Comparison of ENCODE assay signal across 7 cellular contexts in the genomic region with DNA sequence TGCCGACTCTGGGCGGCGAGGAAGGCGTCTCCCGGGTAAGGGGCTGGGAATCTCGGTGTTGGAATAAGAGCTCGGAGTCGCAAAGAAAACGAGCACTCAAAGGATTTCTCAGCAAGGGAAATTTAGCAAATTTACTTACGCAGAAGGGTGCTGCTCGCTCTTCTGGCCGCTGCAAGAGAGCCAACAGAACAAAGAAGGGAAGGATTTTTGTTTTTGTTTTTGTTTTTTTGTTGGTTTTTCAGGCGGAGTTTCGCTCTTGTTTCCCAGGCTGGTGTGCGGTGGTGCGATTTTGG. TPM values are rescaled to one million over a fixed set of nuclear protein-coding genes. Genes with fewer than 3 reads are reported as not detected.
DNase-seq lines count a peak whose midpoint lies in the region; ATAC-seq, FAIRE-seq and TF ChIP-seq lines count a peak whose summit lies in the region.

No MANE protein-coding gene starts in this region.

- peaks cover 23% of the 10 kb centered on the region for H4K20me1 ChIP-seq in IMR-90 (ENCODE audit: insufficient read depth, low read length)
- H4K20me1 ChIP-seq in keratinocyte (ENCODE audit: control insufficient read depth, extremely low read depth, insufficient read depth, low read length) = no peaks in the 10 kb centered on the region

- peaks cover 31% of the 10 kb centered on the region for H3K4me1 Mint-ChIP-seq in activated naive CD8-positive, alpha-beta T cell treated with anti-CD3 and anti-CD28 coated beads, Interleukin-2, amount 50 U/mL, for 24 hours

- H2BK120ac ChIP-seq in IMR-90 (ENCODE audit: low read depth, low read length) = peak overlapping the region; percentile 23; the same call in 1 of the 2 replicates

- peak overlapping the region; percentile 47 for H3K4ac ChIP-seq in IMR-90 (ENCODE audit: low read depth, low read length)

- peaks cover 7% of the 10 kb centered on the region; the same call in 1 of the 2 replicates for H3K36me3 ChIP-seq in IMR-90 (ENCODE audit: control insufficient read depth, insufficient read depth, low read length)
- peaks cover 0 to 3% of the 10 kb centered on the region in 2 experiments for H3K36me3 ChIP-seq in keratinocyte (ENCODE audit: control insufficient read depth in 2 of 2, extremely low read depth in 1 of 2, insufficient read depth in 2 of 2, low read length in 2 of 2)
- H3K36me3 ChIP-seq in subcutaneous abdominal adipose tissue (ENCODE audit: control insufficient read depth in 5 of 5, insufficient read depth in 5 of 5, low read length in 5 of 5) = peaks cover 0 to 10% (median 4%) of the 10 kb centered on the region in 5 donors

- H3K4me3 ChIP-seq in IMR-90 (ENCODE audit: insufficient read depth, low read depth, low read length) = peak overlapping the region; percentile 94
- peak overlapping the region; percentile 82 to 99 (median 94) for H3K4me3 ChIP-seq in keratinocyte (ENCODE audit: control insufficient read depth in 2 of 3, extremely low read depth in 1 of 3, insufficient read depth in 2 of 3, low read depth in 1 of 3, low read length in 3 of 3)
- peak overlapping the region; percentile 93 to 97 (median 96) for H3K4me3 ChIP-seq in subcutaneous abdominal adipose tissue (ENCODE audit: low read depth in 1 of 5, low read length in 5 of 5)

- H3K9me3 Mint-ChIP-seq in activated naive CD8-positive, alpha-beta T cell treated with anti-CD3 and anti-CD28 coated beads, Interleukin-2, amount 50 U/mL, for 24 hours = no peaks in the 10 kb centered on the region

- H2AK5ac ChIP-seq in IMR-90 (ENCODE audit: low read depth, low read length) = peak overlapping the region; percentile 68

- peak overlapping the region; percentile 24 for H3K14ac ChIP-seq in IMR-90 (replicated peaks; ENCODE audit: low read depth, low read length)

- H4K5ac ChIP-seq in IMR-90 (ENCODE audit: low read depth, low read length) = peak overlapping the region; percentile 94

- H4K8ac ChIP-seq in IMR-90 (ENCODE audit: low read depth in 2 of 2, low read length in 2 of 2) = peak overlapping the region; percentile 96 to 99

- peaks cover 58% of the 10 kb centered on the region for H3K79me2 ChIP-seq in keratinocyte (ENCODE audit: control insufficient read depth, insufficient read depth, low read length)

- no TSS peak for BruUV-seq in IMR-90 (replicated peaks; lab: Mats Ljungman, UMichigan)

- peak overlapping the region; percentile 89 for H2AK9ac ChIP-seq in IMR-90 (replicated peaks; ENCODE audit: low read depth, low read length, poor library complexity)

- peaks cover 41 to 65% of the 10 kb centered on the region in 2 experiments for H3K79me1 ChIP-seq in IMR-90 (ENCODE audit: low read depth in 1 of 2, low read length in 2 of 2)

- peak overlapping the region; percentile 60; the same call in 1 of the 2 replicates for H4K91ac ChIP-seq in IMR-90 (ENCODE audit: insufficient read depth, low read depth, low read length)

- no peak overlapping the region for H2BK20ac ChIP-seq in IMR-90 (ENCODE audit: low read depth, low read length)

- no peaks in the 10 kb centered on the region for H3K27me3 Mint-ChIP-seq in activated naive CD8-positive, alpha-beta T cell treated with anti-CD3 and anti-CD28 coated beads, Interleukin-2, amount 50 U/mL, for 24 hours

- TF ChIP-seq CTCF in IMR-90 (conservative IDR thresholded peaks at IDR 0.05; ENCODE audit: low read depth, low read length) = no peak
- no peak for TF ChIP-seq CTCF in keratinocyte (optimal IDR thresholded peaks at IDR 0.05 in 1 of 3, IDR thresholded peaks at IDR 0.05 in 1 of 3, conservative IDR thresholded peaks at IDR 0.05 in 1 of 3; ENCODE audit: extremely low read depth in 1 of 3, insufficient read depth in 2 of 3, low read length in 3 of 3)

- H3K36me3 Mint-ChIP-seq in activated naive CD8-positive, alpha-beta T cell treated with anti-CD3 and anti-CD28 coated beads, Interleukin-2, amount 50 U/mL, for 24 hours (ENCODE audit: low read depth) = peaks cover 11% of the 10 kb centered on the region

- intact Hi-C loops in IMR-90 (cut with micrococcal nuclease) = no loop called here

- H3K27me3 ChIP-seq in IMR-90 (ENCODE audit: control insufficient read depth, insufficient read depth, low read length) (no peaks in the 10 kb centered on the region), keratinocyte (ENCODE audit: control insufficient read depth, extremely low read depth, insufficient read depth, low read length) (no peaks in the 10 kb centered on the region), subcutaneous abdominal adipose tissue (ENCODE audit: control insufficient read depth in 5 of 5, insufficient read depth in 4 of 5, low read length in 5 of 5) (no peaks in the 10 kb centered on the region)

- H3K9me1 ChIP-seq in IMR-90 (ENCODE audit: insufficient read depth, low read length) (peaks cover 5% of the 10 kb centered on the region), keratinocyte (ENCODE audit: control insufficient read depth, extremely low read depth, insufficient read depth, low read length) (no peaks in the 10 kb centered on the region)

- 0 out of 2 replicates have a peak overlapping the region, but pooled peaks have one; percentile 29 for H3K18ac ChIP-seq in IMR-90 (ENCODE audit: low read depth, low read length)

- DNase-seq in IMR-90 (no peak), keratinocyte (ENCODE audit: low read depth, low spot score) (no peak)
- no peak for DNase-seq in activated naive CD8-positive, alpha-beta T cell treated with anti-CD3 and anti-CD28 coated beads, Interleukin-2, amount 50 U/mL, for 24 hours
- no peak for DNase-seq in activated effector memory CD4-positive, alpha-beta T cell treated with anti-CD3 and anti-CD28 coated beads, Interleukin-2, amount 50 U/mL, for 16 hours

- 0% methylated on average over 5 of the region's 16 CpGs; no CpG with 5 or more reads in 1 of the 2 experiments for WGBS in IMR-90 (ENCODE audit: extremely low coverage in 2 of 2, insufficient read length in 1 of 2), 2 experiments

- H3K27ac Mint-ChIP-seq in activated naive CD8-positive, alpha-beta T cell treated with anti-CD3 and anti-CD28 coated beads, Interleukin-2, amount 50 U/mL, for 24 hours = peak overlapping the region; percentile 97

- peak overlapping the region; percentile 86 for H2BK5ac ChIP-seq in IMR-90 (ENCODE audit: low read depth, low read length, poor library complexity, severe bottlenecking)

- peak overlapping the region; percentile 52 for H3K56ac ChIP-seq in IMR-90 (ENCODE audit: extremely low read depth, insufficient read depth, low read length)

- no peaks in the 10 kb centered on the region for H3K9me3 ChIP-seq in IMR-90 (ENCODE audit: control insufficient read depth, insufficient read depth, low read length)
- no peaks in the 10 kb centered on the region for H3K9me3 ChIP-seq in keratinocyte (ENCODE audit: control insufficient read depth, low read depth, low read length)
- H3K9me3 ChIP-seq in subcutaneous abdominal adipose tissue (ENCODE audit: control insufficient read depth in 5 of 5, low read length in 5 of 5) = no peaks in the 10 kb centered on the region

- in situ Hi-C loops in IMR-90 (cut with MboI; ENCODE audit: low sequenced_read_pairs) = loop anchor here (25.0 kb wide), 1 partner anchor 456 kb away; a partner anchor contains a TSS

- CTCF ChIA-PET in IMR-90 (lab: Yijun Ruan, JAX) = interaction anchor here (1.1 to 1.7 kb wide), 2 partner anchors 9 kb away, joined by 3 to 8 read pairs; no protein-coding TSS in a partner anchor

- H3K4me3 Mint-ChIP-seq in activated naive CD8-positive, alpha-beta T cell treated with anti-CD3 and anti-CD28 coated beads, Interleukin-2, amount 50 U/mL, for 24 hours = peak overlapping the region; percentile 92

- peaks cover 6% of the 10 kb centered on the region for H3K4me1 ChIP-seq in IMR-90 (ENCODE audit: control insufficient read depth, insufficient read depth, low read length)
- peaks cover 15% of the 10 kb centered on the region for H3K4me1 ChIP-seq in keratinocyte (ENCODE audit: control insufficient read depth, extremely low read depth, insufficient read depth, low read length)
- peaks cover 6 to 50% (median 34%) of the 10 kb centered on the region in 5 donors for H3K4me1 ChIP-seq in subcutaneous abdominal adipose tissue (ENCODE audit: control insufficient read depth in 5 of 5, insufficient read depth in 5 of 5, low read length in 5 of 5)

- no peak for TF ChIP-seq RAD21 in IMR-90 (IDR thresholded peaks at IDR 0.05; ENCODE audit: low read length)

- TF ChIP-seq POLR2A in IMR-90 (IDR thresholded peaks at IDR 0.05; ENCODE audit: low read depth, low read length) = no peak

- dilution Hi-C loops in IMR-90 (cut with HindIII; ENCODE audit: low sequenced_read_pairs, unreplicated experiment) (no loop called here), keratinocyte (cut with MboI; ENCODE audit: extremely low pct_ligation_motif_present, low sequenced_read_pairs) (no loop called here)

- peak overlapping the region; percentile 89 for H3K27ac ChIP-seq in IMR-90 (ENCODE audit: insufficient read depth, low read length)
- H3K27ac ChIP-seq in keratinocyte (ENCODE audit: control insufficient read depth, insufficient read depth, low read length) = peak overlapping the region; percentile 92
- peak overlapping the region; percentile 92 for H3K27ac ChIP-seq in subcutaneous abdominal adipose tissue (ENCODE audit: low read depth, low read length)

- peak overlapping the region; percentile 97 for H3K9ac ChIP-seq in IMR-90 (ENCODE audit: low read depth, low read length)
- H3K9ac ChIP-seq in keratinocyte (ENCODE audit: control insufficient read depth, extremely low read depth, insufficient read depth, low read length) = peak overlapping the region; percentile 95
- peak overlapping the region; percentile 77 to 99 (median 86) for H3K9ac ChIP-seq in subcutaneous abdominal adipose tissue (ENCODE audit: low read length in 5 of 5)

- ATAC-seq in IMR-90 (ENCODE audit: low read depth) = no peak
- ATAC-seq in activated naive CD8-positive, alpha-beta T cell treated with anti-CD3 and anti-CD28 coated beads, Interleukin-2, amount 50 U/mL, for 24 hours = no peak
- no peak for ATAC-seq in HG02852 (IDR thresholded peaks at IDR 0.05; ENCODE audit: unreplicated experiment)
- ATAC-seq in HG03432 (IDR thresholded peaks at IDR 0.05; ENCODE audit: unreplicated experiment) = no peak

- H2AFZ ChIP-seq in IMR-90 (replicated peaks; ENCODE audit: low read length, poor library complexity) (peak overlapping the region; percentile 89), keratinocyte (ENCODE audit: control insufficient read depth, low read length) (peak overlapping the region; percentile 96)

- POLR2A ChIA-PET in IMR-90 (lab: Charles Lee; ENCODE audit: unreplicated experiment) = no interaction called here

- peak overlapping the region; percentile 92 for H3K4me2 ChIP-seq in IMR-90 (ENCODE audit: low read depth, low read length)
- peak overlapping the region; percentile 60 for H3K4me2 ChIP-seq in keratinocyte (ENCODE audit: control insufficient read depth, extremely low read depth, insufficient read depth, low read depth, low read length)

- no peak overlapping the region for H2BK15ac ChIP-seq in IMR-90 (ENCODE audit: low read depth, low read length)

- FAIRE-seq in keratinocyte (lab: Jason Lieb, UNC) = no peak

- H3K23ac ChIP-seq in IMR-90 (ENCODE audit: low read depth, low read length) = peak overlapping the region; percentile 61

RNA-seq across cellular contexts. Expression of a gene that starts 0.3 kb away (rescaled TPM):
- total RNA-seq in IMR-90 (2012; rRNA removed) = 49.1 and 51.1 TPM in 2 replicates
- polyA plus RNA-seq in IMR-90 (2012; rRNA removed) (50.7 and 52.3 TPM in 2 replicates), keratinocyte (36.2 to 40.8 TPM (median 37.2 TPM) in 3 replicates)
- polyA plus RNA-seq in IMR-90 (2012; cell fraction: cytosol; rRNA removed) = 31.2 and 35.4 TPM in 2 replicates
- 128 and 155 TPM in 2 replicates for polyA plus RNA-seq in IMR-90 (2012; cell fraction: nucleus; rRNA removed; ENCODE audit: low replicate concordance)
- 12.7 TPM for polyA plus RNA-seq in keratinocyte (2011; ENCODE audit: low read depth)
- 24.2 and 34.4 TPM in 2 replicates for polyA plus RNA-seq in keratinocyte (2011; cell fraction: cytosol; rRNA removed)
- 48.9 and 54.0 TPM in 2 replicates for polyA plus RNA-seq in keratinocyte (2011; cell fraction: nucleus; rRNA removed)
- polyA plus RNA-seq in keratinocyte (2012; ENCODE audit: low replicate concordance) = 33.5 and 39.4 TPM in 2 replicates
- polyA minus RNA-seq in keratinocyte = 30.6 to 60.8 TPM (median 41.5 TPM) in 3 replicates
- 28.2 TPM for polyA minus RNA-seq in keratinocyte (2011; cell fraction: cytosol; rRNA and poly(A)+ RNA removed)
- polyA minus RNA-seq in keratinocyte (2011; cell fraction: nucleus; rRNA and poly(A)+ RNA removed) = 21.6 and 26.4 TPM in 2 replicates

RNA-seq across cellular contexts. Expression of a gene that starts 30.7 kb away (rescaled TPM):
- total RNA-seq in IMR-90 (2012; rRNA removed) = under 0.01 TPM in 2 replicates
- 0.67 and 0.75 TPM in 2 replicates for polyA plus RNA-seq in IMR-90 (2012; rRNA removed)
- polyA plus RNA-seq in IMR-90 (2012; cell fraction: cytosol; rRNA removed) = 0.27 and 0.51 TPM in 2 replicates
- polyA plus RNA-seq in IMR-90 (2012; cell fraction: nucleus; rRNA removed; ENCODE audit: low replicate concordance) = 5.5 and 8.5 TPM in 2 replicates
- polyA plus RNA-seq in keratinocyte = 0.12 to 0.22 TPM (median 0.16 TPM) in 3 replicates
- 0.64 TPM for polyA plus RNA-seq in keratinocyte (2011; ENCODE audit: low read depth)
- 0.05 and 0.19 TPM in 2 replicates for polyA plus RNA-seq in keratinocyte (2011; cell fraction: cytosol; rRNA removed)
- polyA plus RNA-seq in keratinocyte (2011; cell fraction: nucleus; rRNA removed) = 1.4 and 1.6 TPM in 2 replicates
- 0.33 and 0.82 TPM in 2 replicates for polyA plus RNA-seq in keratinocyte (2012; ENCODE audit: low replicate concordance)
- 0.33 to 0.39 TPM (median 0.35 TPM) in 3 replicates for polyA minus RNA-seq in keratinocyte
- not detected for polyA minus RNA-seq in keratinocyte (2011; cell fraction: cytosol; rRNA and poly(A)+ RNA removed)
- polyA minus RNA-seq in keratinocyte (2011; cell fraction: nucleus; rRNA and poly(A)+ RNA removed) = 0.53 and 1.0 TPM in 2 replicates

RNA-seq across cellular contexts. Expression of a gene that starts 52.6 kb away (rescaled TPM):
- not detected in 2 replicates for total RNA-seq in IMR-90 (2012; rRNA removed)
- polyA plus RNA-seq in IMR-90 (2012; rRNA removed) = 0.02 TPM in 1 of 2 replicates, not detected in the other
- polyA plus RNA-seq in IMR-90 (2012; cell fraction: cytosol; rRNA removed) = not detected in 2 replicates
- not detected in 2 replicates for polyA plus RNA-seq in IMR-90 (2012; cell fraction: nucleus; rRNA removed; ENCODE audit: low replicate concordance)
- not detected in 3 replicates for polyA plus RNA-seq in keratinocyte
- polyA plus RNA-seq in keratinocyte (2011; ENCODE audit: low read depth) = not detected
- not detected in 2 replicates for polyA plus RNA-seq in keratinocyte (2011; cell fraction: cytosol; rRNA removed)
- polyA plus RNA-seq in keratinocyte (2011; cell fraction: nucleus; rRNA removed) = not detected in 2 replicates
- polyA plus RNA-seq in keratinocyte (2012; ENCODE audit: low replicate concordance) = not detected in 2 replicates
- not detected in 3 replicates for polyA minus RNA-seq in keratinocyte
- polyA minus RNA-seq in keratinocyte (2011; cell fraction: cytosol; rRNA and poly(A)+ RNA removed) = not detected
- polyA minus RNA-seq in keratinocyte (2011; cell fraction: nucleus; rRNA and poly(A)+ RNA removed) = not detected in 2 replicates
